15 cellular contexts compared by ENCODE assay signal in genomic region chr1:156145622-156146005, GRCh38. TPM values are rescaled to one million over a fixed set of nuclear protein-coding genes. Genes with fewer than 3 reads are reported as not detected.
A peak's percentile ranks its signal among the peaks of the same experiment; 100 is the strongest.
DNase-seq lines count a peak whose midpoint lies in the region; ATAC-seq, FAIRE-seq and TF ChIP-seq lines count a peak whose summit lies in the region.
"Had no signal": no experiment of that assay in that cellular context is flagged by ENCODE, and none has a peak within 500 bp of the region (broad histone marks: within the 10 kb centered on the region; RNA-seq: fewer than 3 reads in every experiment).

No MANE protein-coding gene starts in this region.

- peaks cover 35% of the 10 kb centered on the region for H3K4me1 Mint-ChIP-seq in activated naive CD8-positive, alpha-beta T cell (ENCODE audit: low read depth)
- H3K4me1 Mint-ChIP-seq in activated naive CD8-positive, alpha-beta T cell treated with anti-CD3 and anti-CD28 coated beads, Interleukin-2, amount 50 U/mL, for 24 hours, result peaks cover 49% of the 10 kb centered on the region
- H3K4me1 Mint-ChIP-seq in dendritic cell treated with granulocyte-macrophage colony-stimulating factor and Interleukin-4, amounts not matched to agents 40 ng/mL and 50 ng/mL, for 4 days (ENCODE audit: low read depth), result peaks cover 52% of the 10 kb centered on the region

- no TSS peak for BruUV-seq in PC-3 (replicated peaks; lab: Mats Ljungman, UMichigan)

- POLR2A ChIA-PET in PC-3 (lab: Charles Lee; ENCODE audit: unreplicated experiment), result interaction anchor here (0.6 kb wide), 2 partner anchors 50 to 79 kb away, joined by 4 to 7 read pairs; no protein-coding TSS in a partner anchor

- H3K27me3 ChIP-seq in PC-3 (ENCODE audit: low read length), result no peaks in the 10 kb centered on the region

- no peaks in the 10 kb centered on the region for H3K79me2 ChIP-seq in PC-3 (ENCODE audit: low read length)

- H4K20me1 ChIP-seq in PC-3 (ENCODE audit: low read length), result no peaks in the 10 kb centered on the region

- peak overlapping the region; percentile 82 for H3K4me3 Mint-ChIP-seq in activated naive CD8-positive, alpha-beta T cell
- no peak overlapping the region for H3K4me3 Mint-ChIP-seq in activated naive CD8-positive, alpha-beta T cell treated with anti-CD3 and anti-CD28 coated beads, Interleukin-2, amount 50 U/mL, for 24 hours
- H3K4me3 Mint-ChIP-seq in dendritic cell treated with granulocyte-macrophage colony-stimulating factor and Interleukin-4, amounts not matched to agents 40 ng/mL and 50 ng/mL, for 4 days, result no peak overlapping the region

- no peak for TF ChIP-seq CTCF in PC-3 (conservative IDR thresholded peaks at IDR 0.05; ENCODE audit: low read depth, low read length)

- no peaks in the 10 kb centered on the region for H3K27me3 Mint-ChIP-seq in activated naive CD8-positive, alpha-beta T cell
- no peaks in the 10 kb centered on the region for H3K27me3 Mint-ChIP-seq in activated naive CD8-positive, alpha-beta T cell treated with anti-CD3 and anti-CD28 coated beads, Interleukin-2, amount 50 U/mL, for 24 hours
- H3K27me3 Mint-ChIP-seq in dendritic cell treated with granulocyte-macrophage colony-stimulating factor and Interleukin-4, amounts not matched to agents 40 ng/mL and 50 ng/mL, for 4 days, result peaks cover 1% of the 10 kb centered on the region

- H3K4me2 ChIP-seq in PC-3 (ENCODE audit: low read length), result 0 out of 2 replicates have a peak overlapping the region, but pooled peaks have one; percentile 4

- no peaks in the 10 kb centered on the region for H3K36me3 ChIP-seq in PC-3 (ENCODE audit: low read depth, low read length)
- H3K36me3 ChIP-seq: cardiac muscle cell, uterus had no signal

- FAIRE-seq in urothelium cell line (lab: Jason Lieb, UNC), result peak; percentile 5

- H3K4me1 ChIP-seq in PC-3 (ENCODE audit: insufficient read depth, low read length), result peaks cover 15% of the 10 kb centered on the region

- H2AFZ ChIP-seq in PC-3 (ENCODE audit: low read length), result no peak overlapping the region

- H3K9me3 Mint-ChIP-seq in activated naive CD8-positive, alpha-beta T cell (ENCODE audit: low read depth), result no peaks in the 10 kb centered on the region
- H3K9me3 Mint-ChIP-seq in activated naive CD8-positive, alpha-beta T cell treated with anti-CD3 and anti-CD28 coated beads, Interleukin-2, amount 50 U/mL, for 24 hours, result no peaks in the 10 kb centered on the region
- no peaks in the 10 kb centered on the region for H3K9me3 Mint-ChIP-seq in dendritic cell treated with granulocyte-macrophage colony-stimulating factor and Interleukin-4, amounts not matched to agents 40 ng/mL and 50 ng/mL, for 4 days
- H3K9me3 Mint-ChIP-seq: activated naive CD8-positive, alpha-beta T cell treated with anti-CD3 and anti-CD28 coated beads, Interleukin-2, amount 10 ng/mL, durations not matched to agents 7 days and 5 days; effector memory CD8-positive, alpha-beta T cell; T-helper 1 cell treated with Interleukin-12 subunit alpha and Interleukin-12 subunit beta and Interleukin-4 antibody, amounts not matched to agents 30 μg/mL and 1 μg/mL, for 36 hours had no signal

- H3K9me2 ChIP-seq in PC-3 (replicated peaks; ENCODE audit: low read length), result no peaks in the 10 kb centered on the region

- peaks cover 8% of the 10 kb centered on the region for H3F3A ChIP-seq in PC-3 (ENCODE audit: low read length, unreplicated experiment)

- no peaks in the 10 kb centered on the region for H3K9me3 ChIP-seq in PC-3 (ENCODE audit: low read length)
- H3K9me3 ChIP-seq: heart left ventricle, stomach, uterus had no signal

- H3K27ac Mint-ChIP-seq in activated naive CD8-positive, alpha-beta T cell, result peak overlapping the region; percentile 96
- no peak overlapping the region for H3K27ac Mint-ChIP-seq in activated naive CD8-positive, alpha-beta T cell treated with anti-CD3 and anti-CD28 coated beads, Interleukin-2, amount 50 U/mL, for 24 hours
- H3K27ac Mint-ChIP-seq in dendritic cell treated with granulocyte-macrophage colony-stimulating factor and Interleukin-4, amounts not matched to agents 40 ng/mL and 50 ng/mL, for 4 days, result peak overlapping the region; percentile 98

- CTCF ChIA-PET in PC-3 (lab: Charles Lee), result interaction anchor here (0.5 to 1.1 kb wide), 17 partner anchors 16 to 211 kb away, joined by 3 to 74 read pairs (median 4); partner anchors contain the start of gene PMF1

- H3K4me3 ChIP-seq in PC-3 (ENCODE audit: low read length), result no peak overlapping the region
- H3K4me3 ChIP-seq: cardiac muscle cell had no signal

- H3K36me3 Mint-ChIP-seq in activated naive CD8-positive, alpha-beta T cell, result no peaks in the 10 kb centered on the region
- H3K36me3 Mint-ChIP-seq in activated naive CD8-positive, alpha-beta T cell treated with anti-CD3 and anti-CD28 coated beads, Interleukin-2, amount 50 U/mL, for 24 hours (ENCODE audit: low read depth), result no peaks in the 10 kb centered on the region
- peaks cover 6% of the 10 kb centered on the region for H3K36me3 Mint-ChIP-seq in dendritic cell treated with granulocyte-macrophage colony-stimulating factor and Interleukin-4, amounts not matched to agents 40 ng/mL and 50 ng/mL, for 4 days (ENCODE audit: low read depth)
- H3K36me3 Mint-ChIP-seq: activated naive CD8-positive, alpha-beta T cell treated with anti-CD3 and anti-CD28 coated beads, Interleukin-2, amount 10 ng/mL, durations not matched to agents 7 days and 5 days had no signal

- intact Hi-C loops in PC-3 (cut with micrococcal nuclease), result loop anchor here (1.0 to 10.0 kb wide), 4 partner anchors 49 to 169 kb away; partner anchors contain the start of gene SLC25A44
- intact Hi-C loops in dendritic cell treated with granulocyte-macrophage colony-stimulating factor and Interleukin-4, amounts not matched to agents 40 ng/mL and 50 ng/mL, for 4 days (cut with micrococcal nuclease), result loop anchor here (1.0 kb wide), 3 partner anchors 9 to 80 kb away; no protein-coding TSS in a partner anchor

- H3K9ac ChIP-seq in PC-3 (ENCODE audit: low read length), result no peak overlapping the region

- H3K27ac ChIP-seq in PC-3 (ENCODE audit: low read length), result no peak overlapping the region
- H3K27ac ChIP-seq: cardiac muscle cell had no signal

- no peak for DNase-seq in activated naive CD8-positive, alpha-beta T cell treated with anti-CD3 and anti-CD28 coated beads, Interleukin-2, amount 50 U/mL, for 24 hours
- DNase-seq in PC-3 (no peak), urothelium cell line (ENCODE audit: low spot score) (no peak), C1 segment of cervical spinal cord (lab: John Stamatoyannopoulos, UW) (no peak), HuH-7.5 (ENCODE audit: low spot score) (no peak)

- ATAC-seq in activated naive CD8-positive, alpha-beta T cell treated with anti-CD3 and anti-CD28 coated beads, Interleukin-2, amount 50 U/mL, for 24 hours, result no peak
- ATAC-seq in PC-3 (no peak; the same call in 1 of the 2 replicates), HG02852 (IDR thresholded peaks at IDR 0.05; ENCODE audit: unreplicated experiment) (no peak)

RNA-seq across cellular contexts. Expression of gene SEMA4A, which starts 7.8 kb away (rescaled TPM):
- 5.8 and 13.1 TPM in 2 replicates for total RNA-seq in PC-3 (2014; rRNA removed)

RNA-seq across cellular contexts. Expression of gene LMNA, which starts 31.1 kb away (rescaled TPM):
- 864 and 1,095 TPM in 2 replicates for total RNA-seq in PC-3 (2014; rRNA removed)

RNA-seq across cellular contexts. Expression of gene SLC25A44, which starts 48.3 kb away (rescaled TPM):
- 28.1 and 33.1 TPM in 2 replicates for total RNA-seq in PC-3 (2014; rRNA removed)
